In genomic region chr7:19128856-19129255, GRCh38 we compare ENCODE assay signal across 36 cellular contexts. TPM values are rescaled to one million over a fixed set of nuclear protein-coding genes. Genes with fewer than 3 reads are reported as not detected.
"Had no signal": no experiment of that assay in that cellular context is flagged by ENCODE, and none has a peak within 500 bp of the region (broad histone marks: within the 10 kb centered on the region; RNA-seq: fewer than 3 reads in every experiment).

No MANE protein-coding gene starts in this region.

- H3K27me3 ChIP-seq: body of pancreas, breast epithelium had no signal

- H3K9me3 Mint-ChIP-seq: activated CD4-positive, alpha-beta memory T cell treated with anti-CD3 and anti-CD28 coated beads, Interleukin-2, amount 10 ng/mL, durations not matched to agents 7 days and 5 days; activated CD4-positive, alpha-beta T cell treated with anti-CD3 and anti-CD28 coated beads, Interleukin-2, amount 10 ng/mL, durations not matched to agents 24 days and 14 days; activated naive CD8-positive, alpha-beta T cell treated with anti-CD3 and anti-CD28 coated beads for 36 hours had no signal

- H3K36me3 ChIP-seq: breast epithelium, WERI-Rb-1 had no signal

- H3K27ac Mint-ChIP-seq: activated CD4-positive, alpha-beta memory T cell treated with anti-CD3 and anti-CD28 coated beads, Interleukin-2, amount 10 ng/mL, durations not matched to agents 7 days and 5 days; activated CD4-positive, alpha-beta T cell treated with anti-CD3 and anti-CD28 coated beads, Interleukin-2, amount 10 ng/mL, durations not matched to agents 24 days and 14 days; activated CD8-positive, alpha-beta memory T cell treated with anti-CD3 and anti-CD28 coated beads, Interleukin-2, amount 10 ng/mL, durations not matched to agents 7 days and 5 days; activated naive CD8-positive, alpha-beta T cell treated with anti-CD3 and anti-CD28 coated beads for 36 hours; activated T-helper 17 cell treated with anti-CD3 and anti-CD28 coated beads, Interleukin-2, amount 50 U/mL, for 72 hours had no signal

- H3K9me3 ChIP-seq: body of pancreas, breast epithelium had no signal

- H3K4me1 ChIP-seq: body of pancreas, breast epithelium had no signal

- H3K27ac ChIP-seq: body of pancreas, breast epithelium, WERI-Rb-1 had no signal

- H3K4me3 ChIP-seq: body of pancreas, breast epithelium had no signal

- H3K4me3 Mint-ChIP-seq: activated CD4-positive, alpha-beta memory T cell treated with anti-CD3 and anti-CD28 coated beads, Interleukin-2, amount 10 ng/mL, durations not matched to agents 7 days and 5 days; activated CD4-positive, alpha-beta T cell treated with anti-CD3 and anti-CD28 coated beads, Interleukin-2, amount 10 ng/mL, durations not matched to agents 24 days and 14 days; activated CD8-positive, alpha-beta memory T cell treated with anti-CD3 and anti-CD28 coated beads, Interleukin-2, amount 10 ng/mL, durations not matched to agents 7 days and 5 days; activated naive CD8-positive, alpha-beta T cell treated with anti-CD3 and anti-CD28 coated beads for 36 hours; activated T-helper 17 cell treated with anti-CD3 and anti-CD28 coated beads, Interleukin-2, amount 50 U/mL, for 72 hours had no signal

- H3K4me1 Mint-ChIP-seq: activated CD4-positive, alpha-beta memory T cell treated with anti-CD3 and anti-CD28 coated beads, Interleukin-2, amount 10 ng/mL, durations not matched to agents 7 days and 5 days; activated CD4-positive, alpha-beta T cell treated with anti-CD3 and anti-CD28 coated beads, Interleukin-2, amount 10 ng/mL, durations not matched to agents 24 days and 14 days; activated CD8-positive, alpha-beta memory T cell treated with anti-CD3 and anti-CD28 coated beads, Interleukin-2, amount 10 ng/mL, durations not matched to agents 7 days and 5 days; activated naive CD8-positive, alpha-beta T cell treated with anti-CD3 and anti-CD28 coated beads for 36 hours; activated T-helper 17 cell treated with anti-CD3 and anti-CD28 coated beads, Interleukin-2, amount 50 U/mL, for 72 hours had no signal

- ATAC-seq: activated CD8-positive, alpha-beta memory T cell treated with anti-CD3 and anti-CD28 coated beads, Interleukin-2, amount 10 ng/mL, durations not matched to agents 7 days and 5 days; activated T-helper 17 cell treated with anti-CD3 and anti-CD28 coated beads, Interleukin-2, amount 50 U/mL, for 72 hours; body of pancreas; Panc1 had no signal

- DNase-seq: activated CD4-positive, alpha-beta memory T cell treated with anti-CD3 and anti-CD28 coated beads, Interleukin-2, amount 10 ng/mL, durations not matched to agents 7 days and 5 days; activated CD4-positive, alpha-beta T cell treated with anti-CD3 and anti-CD28 coated beads for 1 hour; activated CD4-positive, alpha-beta T cell treated with anti-CD3 and anti-CD28 coated beads, Interleukin-2, amount 10 ng/mL, durations not matched to agents 24 days and 14 days; activated CD4-positive, CD25-positive, alpha-beta regulatory T cell; activated CD8-positive, alpha-beta memory T cell treated with anti-CD3 and anti-CD28 coated beads for 24 hours; activated CD8-positive, alpha-beta memory T cell treated with anti-CD3 and anti-CD28 coated beads, Interleukin-2, amount 10 ng/mL, durations not matched to agents 7 days and 5 days; activated CD8-positive, alpha-beta memory T cell treated with anti-CD3 and anti-CD28 coated beads, Interleukin-2, amount 50 U/mL, for 48 hours; activated effector memory CD4-positive, alpha-beta T cell treated with anti-CD3 and anti-CD28 coated beads, Interleukin-2, amount 50 U/mL, for 16 hours; activated naive CD4-positive, alpha-beta T cell; activated naive CD4-positive, alpha-beta T cell treated with anti-CD3 and anti-CD28 coated beads, Interleukin-2, amount 50 U/mL, for 16 hours; activated naive CD8-positive, alpha-beta T cell treated with anti-CD3 and anti-CD28 coated beads for 36 hours; activated T-cell treated with anti-CD3 and anti-CD28 coated beads, Interleukin-2, amount 50 U/mL, for 48 hours; body of pancreas; Karpas-422; KBM-7; NCI-H1105 treated with DMSO at 0.1 percent for 48 hours; NCI-H1436; NCI-H1694; NCI-H2029; NCI-H345; NCI-H524 treated with DMSO at 0.1 percent for 48 hours; SHP77; SW 1271; T-helper 1 cell; T-helper 2 cell; T1000; WERI-Rb-1 had no signal

- H3K36me3 Mint-ChIP-seq: activated CD8-positive, alpha-beta memory T cell treated with anti-CD3 and anti-CD28 coated beads, Interleukin-2, amount 10 ng/mL, durations not matched to agents 7 days and 5 days; activated naive CD8-positive, alpha-beta T cell treated with anti-CD3 and anti-CD28 coated beads for 36 hours had no signal

- H3K27me3 Mint-ChIP-seq: activated CD4-positive, alpha-beta memory T cell treated with anti-CD3 and anti-CD28 coated beads, Interleukin-2, amount 10 ng/mL, durations not matched to agents 7 days and 5 days; activated CD4-positive, alpha-beta T cell treated with anti-CD3 and anti-CD28 coated beads, Interleukin-2, amount 10 ng/mL, durations not matched to agents 24 days and 14 days; activated CD8-positive, alpha-beta memory T cell treated with anti-CD3 and anti-CD28 coated beads, Interleukin-2, amount 10 ng/mL, durations not matched to agents 7 days and 5 days; activated T-helper 17 cell treated with anti-CD3 and anti-CD28 coated beads, Interleukin-2, amount 50 U/mL, for 72 hours had no signal

RNA-seq across cellular contexts. Expression of gene TWIST1, which starts 11.4 kb away (rescaled TPM):
- total RNA-seq: activated naive CD8-positive, alpha-beta T cell treated with anti-CD3 and anti-CD28 coated beads for 36 hours; NCI-H460 had no signal

RNA-seq across cellular contexts. Expression of gene FERD3L, which starts 16.4 kb away (rescaled TPM):
- total RNA-seq: activated CD4-positive, alpha-beta memory T cell treated with anti-CD3 and anti-CD28 coated beads, Interleukin-2, amount 10 ng/mL, durations not matched to agents 7 days and 5 days; activated CD4-positive, alpha-beta T cell treated with anti-CD3 and anti-CD28 coated beads, Interleukin-2, amount 10 ng/mL, durations not matched to agents 24 days and 14 days; activated CD8-positive, alpha-beta memory T cell treated with anti-CD3 and anti-CD28 coated beads, Interleukin-2, amount 10 ng/mL, durations not matched to agents 7 days and 5 days; activated naive CD8-positive, alpha-beta T cell treated with anti-CD3 and anti-CD28 coated beads for 36 hours; activated T-helper 17 cell treated with anti-CD3 and anti-CD28 coated beads, Interleukin-2, amount 50 U/mL, for 72 hours; astrocyte; body of pancreas; breast epithelium; cardiac septum; MCF 10A; NCI-H460; RPMI7951; SK-MEL-5 had no signal
